In genomic region chr10:2924425-2924824, GRCh38 we compare ENCODE assay signal across 16 cellular contexts.
DNase-seq lines count a peak whose midpoint lies in the region; ATAC-seq and TF ChIP-seq lines count a peak whose summit lies in the region.
"Had no signal": no experiment of that assay in that cellular context is flagged by ENCODE, and none has a peak within 500 bp of the region (broad histone marks: within the 10 kb centered on the region; RNA-seq: fewer than 3 reads in every experiment).

No MANE protein-coding gene starts in this region.

- H3K9me3 ChIP-seq in DND-41 (ENCODE audit: insufficient read depth, low read length, severe bottlenecking) (no peaks in the 10 kb centered on the region), endodermal cell (ENCODE audit: control insufficient read depth, low read length) (no peaks in the 10 kb centered on the region), smooth muscle cell (replicated peaks; ENCODE audit: low read depth) (no peaks in the 10 kb centered on the region)

- H3K9ac ChIP-seq in DND-41 (ENCODE audit: low read depth, low read length) (no peak overlapping the region), endodermal cell (ENCODE audit: extremely low read depth, low read length, poor library complexity, severe bottlenecking) (no peak overlapping the region), smooth muscle cell (ENCODE audit: low read depth) (no peak overlapping the region)
- H3K9ac ChIP-seq: GM23248 had no signal

- H3K4me2 ChIP-seq in DND-41 (ENCODE audit: insufficient read depth, low read length) (no peak overlapping the region), smooth muscle cell (peak overlapping the region; percentile 27)

- no peak overlapping the region for H3K27ac Mint-ChIP-seq in endodermal cell
- H3K27ac Mint-ChIP-seq: CD4-positive, alpha-beta T cell; CD8-positive, alpha-beta memory T cell had no signal

- H3K27ac ChIP-seq in DND-41 (ENCODE audit: low read length) (peak overlapping the region; percentile 85), endodermal cell (ENCODE audit: low read depth, low read length) (no peak overlapping the region), smooth muscle cell (ENCODE audit: low read depth) (no peak overlapping the region)
- H3K27ac ChIP-seq: GM23248 had no signal

- H3K36me3 Mint-ChIP-seq in endodermal cell (ENCODE audit: low read depth): no peaks in the 10 kb centered on the region
- H3K36me3 Mint-ChIP-seq: CD14-positive monocyte; CD8-positive, alpha-beta memory T cell had no signal

- no peak overlapping the region for H3K4me3 Mint-ChIP-seq in endodermal cell
- H3K4me3 Mint-ChIP-seq: CD14-positive monocyte; CD4-positive, alpha-beta T cell; CD8-positive, alpha-beta memory T cell had no signal

- peaks cover 11% of the 10 kb centered on the region for H3K4me1 Mint-ChIP-seq in endodermal cell

- H3K79me2 ChIP-seq in DND-41 (ENCODE audit: insufficient read depth, low read length): no peaks in the 10 kb centered on the region
- H3K79me2 ChIP-seq in smooth muscle cell (ENCODE audit: low read depth): no peaks in the 10 kb centered on the region

- H3K4me1 ChIP-seq in DND-41 (ENCODE audit: insufficient read depth, low read length): peaks cover 90% of the 10 kb centered on the region
- no peaks in the 10 kb centered on the region for H3K4me1 ChIP-seq in endodermal cell (ENCODE audit: control insufficient read depth, insufficient read depth, low read length)
- peaks cover 7% of the 10 kb centered on the region for H3K4me1 ChIP-seq in smooth muscle cell (ENCODE audit: low read depth)

- no peaks in the 10 kb centered on the region for H3K27me3 Mint-ChIP-seq in endodermal cell (ENCODE audit: insufficient read depth)

- H3K36me3 ChIP-seq in DND-41 (ENCODE audit: insufficient read depth, low read length): no peaks in the 10 kb centered on the region
- no peaks in the 10 kb centered on the region for H3K36me3 ChIP-seq in endodermal cell (ENCODE audit: control insufficient read depth, insufficient read depth, low read length)
- H3K36me3 ChIP-seq in smooth muscle cell (ENCODE audit: low read depth): no peaks in the 10 kb centered on the region

- no peak for ATAC-seq in DND-41 (ENCODE audit: insufficient read depth, low read depth)
- ATAC-seq in HG03469 (IDR thresholded peaks at IDR 0.05; ENCODE audit: unreplicated experiment): no peak
- ATAC-seq in left cardiac atrium: no peak
- ATAC-seq in GM21423 (IDR thresholded peaks at IDR 0.05; ENCODE audit: unreplicated experiment): no peak

- H2AFZ ChIP-seq in DND-41 (ENCODE audit: low read depth, low read length): no peak overlapping the region
- H2AFZ ChIP-seq in smooth muscle cell (ENCODE audit: low read depth): no peak overlapping the region
- H2AFZ ChIP-seq: GM23248 had no signal

- H4K20me1 ChIP-seq in DND-41 (ENCODE audit: insufficient read depth, low read length): no peaks in the 10 kb centered on the region
- H4K20me1 ChIP-seq in smooth muscle cell (ENCODE audit: low read depth): no peaks in the 10 kb centered on the region

- H3K4me3 ChIP-seq in DND-41 (ENCODE audit: low read depth in 1 of 2, low read length in 2 of 2): no peak overlapping the region
- no peak overlapping the region for H3K4me3 ChIP-seq in endodermal cell (ENCODE audit: low read length)
- H3K4me3 ChIP-seq in smooth muscle cell: no peak overlapping the region
- H3K4me3 ChIP-seq: GM23248 had no signal

- DNase-seq in DND-41: no peak
- DNase-seq in endodermal cell: peak; percentile 4
- DNase-seq in myocyte (ENCODE audit: low read depth): peak; percentile 68
- no peak for DNase-seq in smooth muscle cell (lab: John Stamatoyannopoulos, UW; ENCODE audit: unreplicated experiment)
- DNase-seq in NCI-H1092 (lab: John Stamatoyannopoulos, UW): no peak
- no peak for DNase-seq in left cardiac atrium
- DNase-seq: CD4-positive, alpha-beta T cell; CD8-positive, alpha-beta memory T cell; DMS 273 treated with DMSO at 0.1 percent for 48 hours; DMS79; GM23248; H7; HCEC 1CT had no signal

- H3K27me3 ChIP-seq in DND-41 (ENCODE audit: insufficient read depth, low read length, poor library complexity) (no peaks in the 10 kb centered on the region), endodermal cell (ENCODE audit: control insufficient read depth, insufficient read depth, low read length, poor library complexity, severe bottlenecking) (no peaks in the 10 kb centered on the region), smooth muscle cell (ENCODE audit: low read depth) (no peaks in the 10 kb centered on the region)

- H3F3A ChIP-seq in smooth muscle cell (ENCODE audit: low read depth): peaks cover 5% of the 10 kb centered on the region

- intact Hi-C loops in left cardiac atrium (cut with DNase I): loop anchor here in 1 of 2 donors (10.0 kb wide), 1 partner anchor 120 kb away; no protein-coding TSS in a partner anchor

- H3K9me3 Mint-ChIP-seq in endodermal cell: no peaks in the 10 kb centered on the region
- H3K9me3 Mint-ChIP-seq: CD4-positive, alpha-beta T cell; CD8-positive, alpha-beta memory T cell had no signal

- TF ChIP-seq CTCF in DND-41 (IDR thresholded peaks at IDR 0.05; ENCODE audit: borderline replicate concordance, extremely low read depth, low read length, poor library complexity, severe bottlenecking) (no peak), endodermal cell (conservative IDR thresholded peaks at IDR 0.05) (no peak), smooth muscle cell (IDR thresholded peaks at IDR 0.05; ENCODE audit: borderline replicate concordance, insufficient read depth, poor library complexity, severe bottlenecking) (no peak)

- 85% methylated on average over 10 of the region's 10 CpGs for WGBS in endodermal cell (ENCODE audit: insufficient coverage in 1 of 2, insufficient read length in 1 of 2), 2 experiments
- 91% methylated on average over 10 of the region's 10 CpGs for WGBS in smooth muscle cell (ENCODE audit: low lambda C conversion rate)

Comparison
In these comparisons a context has a peak if more than half of its experiments do, and no peak if none do; other contexts are left out.
1. DNase-seq: peak in endodermal cell (single experiment) and myocyte (single experiment); none in DND-41 (single experiment), smooth muscle cell (single experiment), NCI-H1092 (single experiment) and left cardiac atrium (single experiment).